ENCODE assay signal across 18 cellular contexts in the genomic region with DNA sequence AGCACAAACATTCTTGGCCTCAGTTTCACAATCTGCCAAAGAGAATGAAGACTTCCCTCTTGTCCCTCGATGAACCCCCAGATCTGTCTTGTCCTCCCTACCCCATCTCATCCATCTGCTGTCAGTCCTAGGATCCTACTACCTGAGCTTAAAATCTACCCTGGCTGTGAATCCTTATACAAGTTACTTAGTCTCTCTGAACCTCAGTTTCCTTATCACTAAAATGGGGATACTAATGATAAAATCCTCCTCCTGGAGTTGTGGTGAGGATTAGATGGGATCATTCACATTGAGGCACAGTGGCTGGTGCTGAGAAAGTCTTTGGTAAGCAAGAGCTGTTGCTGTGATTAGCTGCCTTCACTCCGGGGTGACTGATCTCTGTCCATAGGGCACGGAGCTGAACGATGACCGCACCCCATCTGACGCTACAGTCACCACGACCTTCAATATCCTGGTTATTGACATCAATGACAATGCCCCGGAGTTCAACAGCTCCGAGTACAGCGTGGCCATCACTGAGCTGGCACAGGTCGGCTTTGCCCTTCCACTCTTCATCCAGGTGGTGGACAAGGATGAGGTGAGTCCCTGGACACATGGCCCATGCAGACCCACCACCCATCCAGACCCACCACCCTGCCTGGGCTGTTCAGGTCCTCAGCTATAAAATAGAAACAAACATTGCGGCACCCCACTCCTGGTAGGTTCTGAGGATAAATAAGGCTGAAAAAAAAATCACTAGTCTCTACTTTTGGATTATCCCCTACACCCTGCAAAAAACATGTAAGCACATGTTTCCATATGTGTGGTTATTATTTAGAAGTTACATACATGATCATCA.
DNase-seq lines count a peak whose midpoint lies in the region; ATAC-seq, FAIRE-seq and TF ChIP-seq lines count a peak whose summit lies in the region.
"Had no signal": no experiment of that assay in that cellular context is flagged by ENCODE, and none has a peak within 500 bp of the region (broad histone marks: within the 10 kb centered on the region; RNA-seq: fewer than 3 reads in every experiment).

No MANE protein-coding gene starts in this region.

- H3K27me3 ChIP-seq in liver (ENCODE audit: control insufficient read depth in 4 of 4, insufficient read depth in 4 of 4, low read length in 3 of 4) (no peaks in the 10 kb centered on the region), HepG2 (ENCODE audit: control insufficient read depth in 1 of 2, insufficient read depth in 2 of 2, low read length in 2 of 2) (peaks cover 1 to 12% of the 10 kb centered on the region in 2 experiments; a peak in 3 of 5 replicates), neural progenitor cell (no peaks in the 10 kb centered on the region), transverse colon (no peaks in the 10 kb centered on the region)
- H3K27me3 ChIP-seq: BLaER1 had no signal

- TF ChIP-seq CTCF in liver (IDR thresholded peaks at IDR 0.05; ENCODE audit: low read depth, low read length, missing input control) (no peak), HepG2 (CRISPR knock-in tag; IDR thresholded peaks at IDR 0.05) (no peak), glutamatergic neuron (IDR thresholded peaks at IDR 0.05; ENCODE audit: partially characterized antibody, unreplicated experiment) (no peak), neural progenitor cell (IDR thresholded peaks at IDR 0.05) (no peak), transverse colon (IDR thresholded peaks at IDR 0.05) (no peak)

- TF ChIP-seq POLR2A in HepG2 (IDR thresholded peaks at IDR 0.05; ENCODE audit: insufficient read depth in 1 of 2, low read depth in 2 of 2, low read length in 2 of 2), result no peak
- no peak for TF ChIP-seq POLR2A in transverse colon (IDR thresholded peaks at IDR 0.05)

- H3K4me3 ChIP-seq in liver (ENCODE audit: low read depth in 1 of 3, low read length in 3 of 3), result no peak overlapping the region
- H3K4me3 ChIP-seq in HepG2 (replicated peaks in 1 of 3; ENCODE audit: insufficient read depth in 1 of 3, low read depth in 2 of 3, low read length in 3 of 3), result no peak overlapping the region
- no peak overlapping the region for H3K4me3 ChIP-seq in neural progenitor cell
- no peak overlapping the region for H3K4me3 ChIP-seq in transverse colon
- H3K4me3 ChIP-seq: BLaER1, HAP-1 had no signal

- H3K79me2 ChIP-seq in HepG2 (ENCODE audit: insufficient read depth, low read length), result no peaks in the 10 kb centered on the region
- no peaks in the 10 kb centered on the region for H3K79me2 ChIP-seq in neural progenitor cell (ENCODE audit: low read depth)

- no peak overlapping the region for H3K4me2 ChIP-seq in HepG2 (ENCODE audit: low read depth, low read length)
- H3K4me2 ChIP-seq in neural progenitor cell, result no peak overlapping the region
- H3K4me2 ChIP-seq: BLaER1 had no signal

- no peak overlapping the region for H3K9ac ChIP-seq in liver (ENCODE audit: low read depth in 1 of 2, low read length in 2 of 2)
- H3K9ac ChIP-seq in HepG2 (ENCODE audit: insufficient read depth, low read depth, low read length), result no peak overlapping the region
- H3K9ac ChIP-seq in neural progenitor cell, result no peak overlapping the region
- H3K9ac ChIP-seq: BLaER1 had no signal

- CTCF ChIA-PET in HepG2 (lab: Yijun Ruan, JAX; ENCODE audit: low intra/inter-chr PET ratio, low total read pairs), result no interaction called here

- H2AFZ ChIP-seq in HepG2 (ENCODE audit: low read length) (no peak overlapping the region), neural progenitor cell (replicated peaks) (no peak overlapping the region)

- H3K27ac Mint-ChIP-seq in glutamatergic neuron (ENCODE audit: unreplicated experiment) (no peak overlapping the region), neural progenitor cell (peak overlapping the region; percentile 82)
- H3K27ac Mint-ChIP-seq: CD4-positive, CD25-positive, alpha-beta regulatory T cell; HFFc6 had no signal

- DNase-seq in HepG2 (ENCODE audit: low spot score) (no peak), glutamatergic neuron (no peak), neural progenitor cell (ENCODE audit: low spot score) (no peak), transverse colon (peak; percentile 43), NCI-H146 (lab: John Stamatoyannopoulos, UW) (no peak)
- DNase-seq: 8988T; AML-193; CD4-positive, CD25-positive, alpha-beta regulatory T cell; DMS53; GF-D8; GOT3; HFFc6 had no signal

- ATAC-seq in HepG2, result no peak
- no peak for ATAC-seq in GM19035 (IDR thresholded peaks at IDR 0.05; ENCODE audit: unreplicated experiment)
- no peak for ATAC-seq in GM21717 (IDR thresholded peaks at IDR 0.05; ENCODE audit: unreplicated experiment)

- in situ Hi-C loops in HepG2 (cut with HindIII; ENCODE audit: extremely low pct_ligation_motif_present, low pct_unique_long_range_greater_than_20kb) (loop anchor here (10.0 kb wide), 1 partner anchor 302 kb away; a partner anchor contains a TSS), transverse colon (cut with MboI; ENCODE audit: low pct_ligation_motif_present in 1 of 4, low pct_unique_long_range_greater_than_20kb in 1 of 4, low sequenced_read_pairs in 3 of 4) (no loop called here)

- FAIRE-seq in HepG2 (lab: Jason Lieb, UNC), result no peak
- FAIRE-seq: HTR-8/SVneo had no signal

- H3K4me3 Mint-ChIP-seq in glutamatergic neuron (ENCODE audit: unreplicated experiment) (peak overlapping the region; percentile 42), neural progenitor cell (no peak overlapping the region)
- H3K4me3 Mint-ChIP-seq: CD4-positive, CD25-positive, alpha-beta regulatory T cell; HFFc6 had no signal

- H3K27ac ChIP-seq in liver (ENCODE audit: low read depth in 1 of 2, low read length in 2 of 2) (no peak overlapping the region), HepG2 (ENCODE audit: extremely low read length, insufficient read depth, low read length) (no peak overlapping the region), neural progenitor cell (no peak overlapping the region), transverse colon (no peak overlapping the region)
- H3K27ac ChIP-seq: BLaER1 had no signal

- H3K9me3 ChIP-seq in liver (ENCODE audit: control insufficient read depth in 4 of 4, low read length in 3 of 4) (no peaks in the 10 kb centered on the region), HepG2 (ENCODE audit: low read length) (no peaks in the 10 kb centered on the region), neural progenitor cell (ENCODE audit: low read depth) (no peaks in the 10 kb centered on the region), transverse colon (no peaks in the 10 kb centered on the region)
- H3K9me3 ChIP-seq: BLaER1, HAP-1 had no signal

- H4K20me1 ChIP-seq in HepG2 (ENCODE audit: insufficient read depth, low read length) (no peaks in the 10 kb centered on the region), neural progenitor cell (ENCODE audit: low read depth) (no peaks in the 10 kb centered on the region)
- H4K20me1 ChIP-seq: BLaER1 had no signal

- H3K27me3 Mint-ChIP-seq in glutamatergic neuron (ENCODE audit: unreplicated experiment) (peaks cover 6% of the 10 kb centered on the region), neural progenitor cell (ENCODE audit: insufficient read depth, low read depth) (peaks cover 4% of the 10 kb centered on the region)

- POLR2A ChIA-PET in HepG2 (lab: Yijun Ruan, JAX), result no interaction called here

- no peak for TF ChIP-seq EP300 in HepG2 (IDR thresholded peaks at IDR 0.05; ENCODE audit: low read depth in 2 of 2, low read length in 2 of 2)
- no peak for TF ChIP-seq EP300 in HepG2 (CRISPR knock-in tag; IDR thresholded peaks at IDR 0.05; ENCODE audit: borderline replicate concordance)
- TF ChIP-seq EP300 in transverse colon (IDR thresholded peaks at IDR 0.05; ENCODE audit: low read depth), result no peak

- BruUV-seq in HepG2 (replicated peaks; lab: Mats Ljungman, UMichigan), result no TSS peak

- H3F3A ChIP-seq in neural progenitor cell (ENCODE audit: low read depth), result peaks cover 15% of the 10 kb centered on the region

- H3K4me1 ChIP-seq in liver (ENCODE audit: control insufficient read depth in 4 of 4, insufficient read depth in 4 of 4, low read length in 3 of 4) (peaks cover 11 to 27% (median 22%) of the 10 kb centered on the region in 4 donors), HepG2 (ENCODE audit: insufficient read depth, low read length) (peaks cover 9% of the 10 kb centered on the region; the same call in 1 of the 2 replicates), neural progenitor cell (peaks cover 13% of the 10 kb centered on the region), transverse colon (peaks cover 10 to 32% (median 15%) of the 10 kb centered on the region in 4 donors)

- 50% methylated on average over 12 of the region's 12 CpGs for WGBS in liver
- WGBS in HepG2 (ENCODE audit: low lambda C conversion rate), result 38% methylated on average over 9 of the region's 12 CpGs
- 92% methylated on average over 12 of the region's 12 CpGs; no CpG with 5 or more reads in 1 of the 2 donors for WGBS in transverse colon (ENCODE audit: low coverage in 1 of 2), 2 donors

- H3K36me3 Mint-ChIP-seq in glutamatergic neuron (ENCODE audit: unreplicated experiment), result peaks cover 6% of the 10 kb centered on the region
- H3K36me3 Mint-ChIP-seq in neural progenitor cell, result no peaks in the 10 kb centered on the region
- H3K36me3 Mint-ChIP-seq: CD4-positive, CD25-positive, alpha-beta regulatory T cell had no signal

- intact Hi-C loops in HepG2 (cut with micrococcal nuclease; ENCODE audit: unreplicated experiment) (no loop called here), transverse colon (cut with DNase I; ENCODE audit: low total_unique reads) (no loop called here)

- TF ChIP-seq RAD21 in liver (IDR thresholded peaks at IDR 0.05), result peak in 1 of 2 donors; percentile 51
- no peak for TF ChIP-seq RAD21 in HepG2 (CRISPR knock-in tag; IDR thresholded peaks at IDR 0.05)

- no peaks in the 10 kb centered on the region for H3K36me3 ChIP-seq in liver (ENCODE audit: control insufficient read depth in 4 of 4, insufficient read depth in 3 of 4, low read depth in 1 of 4, low read length in 3 of 4)
- H3K36me3 ChIP-seq in HepG2 (replicated peaks in 1 of 2; ENCODE audit: control insufficient read depth in 1 of 2, insufficient read depth in 2 of 2, low read length in 2 of 2), result no peaks in the 10 kb centered on the region
- no peaks in the 10 kb centered on the region for H3K36me3 ChIP-seq in neural progenitor cell
- H3K36me3 ChIP-seq in transverse colon, result no peaks in the 10 kb centered on the region
- H3K36me3 ChIP-seq: BLaER1, HAP-1 had no signal

- H3K4me1 Mint-ChIP-seq in glutamatergic neuron (ENCODE audit: low read depth, unreplicated experiment) (peaks cover 10% of the 10 kb centered on the region), neural progenitor cell (peaks cover 22% of the 10 kb centered on the region)
- H3K4me1 Mint-ChIP-seq: CD4-positive, CD25-positive, alpha-beta regulatory T cell had no signal

- peaks cover 12% of the 10 kb centered on the region for H3K9me3 Mint-ChIP-seq in glutamatergic neuron (ENCODE audit: unreplicated experiment)
- no peaks in the 10 kb centered on the region for H3K9me3 Mint-ChIP-seq in neural progenitor cell
- H3K9me3 Mint-ChIP-seq: CD4-positive, CD25-positive, alpha-beta regulatory T cell had no signal

TF ChIP-seq in liver, 16 proteins besides CTCF, POLR2A, EP300 and RAD21 (continues in another document):
- no peak for TF ChIP-seq GABPA (IDR thresholded peaks at IDR 0.05 in 1 of 2, conservative IDR thresholded peaks at IDR 0.05 in 1 of 2)
- TF ChIP-seq HNF4G (IDR thresholded peaks at IDR 0.05), result no peak

TF ChIP-seq in HepG2, 621 proteins besides CTCF, POLR2A, EP300 and RAD21 (continues in another document):
- TF ChIP-seq AKAP8 (CRISPR knock-in tag; IDR thresholded peaks at IDR 0.05), result no peak
